Comparison of ENCODE assay signal across 17 cellular contexts in the genomic region with DNA sequence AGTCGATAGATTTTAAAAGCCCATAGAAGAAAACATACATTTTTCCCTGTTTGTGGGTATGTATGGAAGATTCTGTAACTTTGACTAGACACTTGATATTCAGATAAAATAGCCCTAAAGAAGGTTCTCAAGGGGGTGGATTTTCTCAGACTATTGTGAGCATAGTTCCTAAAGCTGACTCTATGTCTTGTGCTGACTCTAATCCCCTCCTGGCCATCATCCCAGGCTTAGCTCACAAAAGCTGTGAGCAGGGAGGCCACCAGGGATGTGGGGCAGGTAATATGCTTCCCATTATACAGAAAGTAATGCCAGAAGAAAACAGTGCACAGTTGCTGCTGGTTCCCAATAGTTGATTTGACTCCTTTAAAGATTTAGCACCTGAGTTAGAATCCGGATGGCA. TPM values are rescaled to one million over a fixed set of nuclear protein-coding genes. Genes with fewer than 3 reads are reported as not detected.
DNase-seq lines count a peak whose midpoint lies in the region; ATAC-seq lines count a peak whose summit lies in the region.
"Had no signal": no experiment of that assay in that cellular context is flagged by ENCODE, and none has a peak within 500 bp of the region (broad histone marks: within the 10 kb centered on the region; RNA-seq: fewer than 3 reads in every experiment).

No MANE protein-coding gene starts in this region.

- H3K9me3 ChIP-seq in skeletal muscle tissue (ENCODE audit: control insufficient read depth in 3 of 3, low read length in 3 of 3): no peaks in the 10 kb centered on the region
- H3K9me3 ChIP-seq: BLaER1 treated with 17β-estradiol and CSF1 and Interleukin-3, amounts not matched to agents 10 nM and 100 nM had no signal

- H3K27ac ChIP-seq in skeletal muscle tissue (ENCODE audit: low read depth, low read length): peak overlapping the region; percentile 74
- H3K27ac ChIP-seq: BLaER1 treated with 17β-estradiol and CSF1 and Interleukin-3, amounts not matched to agents 10 nM and 100 nM; GM23248; KMS-11 had no signal

- peaks cover 7% of the 10 kb centered on the region for H3K36me3 Mint-ChIP-seq in T-helper 1 cell treated with Interleukin-12 subunit alpha and Interleukin-12 subunit beta and Interleukin-4 antibody, amounts not matched to agents 30 μg/mL and 1 μg/mL, for 36 hours (ENCODE audit: low read depth)
- H3K36me3 Mint-ChIP-seq in activated T-helper 17 cell treated with anti-CD3 and anti-CD28 coated beads, Interleukin-2, amount 50 U/mL, for 72 hours (ENCODE audit: low read depth): no peaks in the 10 kb centered on the region
- H3K36me3 Mint-ChIP-seq in natural killer cell treated with Interleukin-12 subunit alpha and Interleukin-12 subunit beta and Interleukin-15 and Interleukin-18, amount 100 ng/mL, for 72 hours: no peaks in the 10 kb centered on the region

- no peaks in the 10 kb centered on the region for H3K36me3 ChIP-seq in skeletal muscle tissue (ENCODE audit: control insufficient read depth in 3 of 3, insufficient read depth in 3 of 3, low read length in 3 of 3)
- H3K36me3 ChIP-seq: BLaER1 treated with 17β-estradiol and CSF1 and Interleukin-3, amounts not matched to agents 10 nM and 100 nM had no signal

- H3K4me3 Mint-ChIP-seq in T-helper 1 cell treated with Interleukin-12 subunit alpha and Interleukin-12 subunit beta and Interleukin-4 antibody, amounts not matched to agents 30 μg/mL and 1 μg/mL, for 36 hours: no peak overlapping the region
- H3K4me3 Mint-ChIP-seq in activated T-helper 17 cell treated with anti-CD3 and anti-CD28 coated beads, Interleukin-2, amount 50 U/mL, for 72 hours: peak overlapping the region; percentile 24
- no peak overlapping the region for H3K4me3 Mint-ChIP-seq in natural killer cell treated with Interleukin-12 subunit alpha and Interleukin-12 subunit beta and Interleukin-15 and Interleukin-18, amount 100 ng/mL, for 72 hours

- peak overlapping the region; percentile 32 for H3K27ac Mint-ChIP-seq in T-helper 1 cell treated with Interleukin-12 subunit alpha and Interleukin-12 subunit beta and Interleukin-4 antibody, amounts not matched to agents 30 μg/mL and 1 μg/mL, for 36 hours
- H3K27ac Mint-ChIP-seq in activated T-helper 17 cell treated with anti-CD3 and anti-CD28 coated beads, Interleukin-2, amount 50 U/mL, for 72 hours: no peak overlapping the region
- peak overlapping the region in 1 of 2 donors; percentile 64 for H3K27ac Mint-ChIP-seq in natural killer cell treated with Interleukin-12 subunit alpha and Interleukin-12 subunit beta and Interleukin-15 and Interleukin-18, amount 100 ng/mL, for 72 hours

- H3K27me3 Mint-ChIP-seq in T-helper 1 cell treated with Interleukin-12 subunit alpha and Interleukin-12 subunit beta and Interleukin-4 antibody, amounts not matched to agents 30 μg/mL and 1 μg/mL, for 36 hours (ENCODE audit: low read depth): peaks cover 15% of the 10 kb centered on the region
- no peaks in the 10 kb centered on the region for H3K27me3 Mint-ChIP-seq in activated T-helper 17 cell treated with anti-CD3 and anti-CD28 coated beads, Interleukin-2, amount 50 U/mL, for 72 hours
- peaks cover 12 to 23% of the 10 kb centered on the region in 2 donors for H3K27me3 Mint-ChIP-seq in natural killer cell treated with Interleukin-12 subunit alpha and Interleukin-12 subunit beta and Interleukin-15 and Interleukin-18, amount 100 ng/mL, for 72 hours

- H3K9me3 Mint-ChIP-seq in T-helper 1 cell treated with Interleukin-12 subunit alpha and Interleukin-12 subunit beta and Interleukin-4 antibody, amounts not matched to agents 30 μg/mL and 1 μg/mL, for 36 hours: peaks cover 4% of the 10 kb centered on the region
- H3K9me3 Mint-ChIP-seq in activated T-helper 17 cell treated with anti-CD3 and anti-CD28 coated beads, Interleukin-2, amount 50 U/mL, for 72 hours: no peaks in the 10 kb centered on the region
- H3K9me3 Mint-ChIP-seq in natural killer cell treated with Interleukin-12 subunit alpha and Interleukin-12 subunit beta and Interleukin-15 and Interleukin-18, amount 100 ng/mL, for 72 hours: no peaks in the 10 kb centered on the region

- DNase-seq in T-helper 1 cell (no peak), iris pigment epithelial cell (ENCODE audit: low read depth) (peak; percentile 92)
- DNase-seq in natural killer cell treated with Interleukin-12 subunit alpha and Interleukin-12 subunit beta and Interleukin-15 and Interleukin-18, amount 100 ng/mL, for 72 hours (ENCODE audit: low spot score): no peak
- DNase-seq: 8988T, Calu3, GM23248, NCI-H1092 treated with DMSO at 0.1 percent for 48 hours, NCI-H187, NCI-H446 had no signal

- H3K27me3 ChIP-seq in skeletal muscle tissue (ENCODE audit: control insufficient read depth in 3 of 3, insufficient read depth in 3 of 3, low read length in 3 of 3): no peaks in the 10 kb centered on the region

- no peak overlapping the region for H3K4me3 ChIP-seq in skeletal muscle tissue (ENCODE audit: low read length in 3 of 3)
- H3K4me3 ChIP-seq: BLaER1 treated with 17β-estradiol and CSF1 and Interleukin-3, amounts not matched to agents 10 nM and 100 nM; GM12878; GM23248 had no signal

- H3K4me1 ChIP-seq in skeletal muscle tissue (ENCODE audit: control insufficient read depth in 3 of 3, insufficient read depth in 3 of 3, low read length in 3 of 3): peaks cover 31 to 73% (median 46%) of the 10 kb centered on the region in 3 donors

- peaks cover 55% of the 10 kb centered on the region for H3K4me1 Mint-ChIP-seq in T-helper 1 cell treated with Interleukin-12 subunit alpha and Interleukin-12 subunit beta and Interleukin-4 antibody, amounts not matched to agents 30 μg/mL and 1 μg/mL, for 36 hours (ENCODE audit: low read depth)
- peaks cover 41% of the 10 kb centered on the region for H3K4me1 Mint-ChIP-seq in activated T-helper 17 cell treated with anti-CD3 and anti-CD28 coated beads, Interleukin-2, amount 50 U/mL, for 72 hours
- peaks cover 37 to 52% of the 10 kb centered on the region in 2 donors for H3K4me1 Mint-ChIP-seq in natural killer cell treated with Interleukin-12 subunit alpha and Interleukin-12 subunit beta and Interleukin-15 and Interleukin-18, amount 100 ng/mL, for 72 hours (ENCODE audit: low read depth in 2 of 2)

- peak overlapping the region in 1 of 3 donors; percentile 12 for H3K9ac ChIP-seq in skeletal muscle tissue (ENCODE audit: low read depth in 1 of 3, low read length in 3 of 3)
- H3K9ac ChIP-seq: BLaER1 treated with 17β-estradiol and CSF1 and Interleukin-3, amounts not matched to agents 10 nM and 100 nM; GM23248; KMS-11 had no signal

- no peak for ATAC-seq in activated T-helper 17 cell treated with anti-CD3 and anti-CD28 coated beads, Interleukin-2, amount 50 U/mL, for 72 hours (replicated peaks)
- no peak for ATAC-seq in HG03159 (IDR thresholded peaks at IDR 0.05; ENCODE audit: unreplicated experiment)
- ATAC-seq in HG03565 (IDR thresholded peaks at IDR 0.05; ENCODE audit: unreplicated experiment): no peak
- ATAC-seq in natural killer cell treated with Interleukin-12 subunit alpha and Interleukin-12 subunit beta and Interleukin-15 and Interleukin-18, amount 100 ng/mL, for 72 hours: no peak
- ATAC-seq: GM12878 had no signal

RNA-seq across cellular contexts. Expression of gene CDH13, which starts 32.0 kb away (rescaled TPM):
- total RNA-seq in activated T-helper 17 cell treated with anti-CD3 and anti-CD28 coated beads, Interleukin-2, amount 50 U/mL, for 72 hours: not detected
- total RNA-seq in skeletal muscle tissue: 20.9 TPM
- not detected for total RNA-seq in natural killer cell treated with Interleukin-12 subunit alpha and Interleukin-12 subunit beta and Interleukin-15 and Interleukin-18, amount 100 ng/mL, for 72 hours
- total RNA-seq: Calu3, GM12878 had no signal

Comparison
In these comparisons a context has a peak if more than half of its experiments do, and no peak if none do; other contexts are left out.
1. RNA of gene CDH13, which starts 32.0 kb away (total RNA-seq): 20.9 TPM in skeletal muscle tissue (single experiment); not detected in activated T-helper 17 cell treated with anti-CD3 and anti-CD28 coated beads, Interleukin-2, amount 50 U/mL, for 72 hours and not detected in natural killer cell treated with Interleukin-12 subunit alpha and Interleukin-12 subunit beta and Interleukin-15 and Interleukin-18, amount 100 ng/mL, for 72 hours; every median in the first group is over 10 times any median in the second.